In the genomic region with DNA sequence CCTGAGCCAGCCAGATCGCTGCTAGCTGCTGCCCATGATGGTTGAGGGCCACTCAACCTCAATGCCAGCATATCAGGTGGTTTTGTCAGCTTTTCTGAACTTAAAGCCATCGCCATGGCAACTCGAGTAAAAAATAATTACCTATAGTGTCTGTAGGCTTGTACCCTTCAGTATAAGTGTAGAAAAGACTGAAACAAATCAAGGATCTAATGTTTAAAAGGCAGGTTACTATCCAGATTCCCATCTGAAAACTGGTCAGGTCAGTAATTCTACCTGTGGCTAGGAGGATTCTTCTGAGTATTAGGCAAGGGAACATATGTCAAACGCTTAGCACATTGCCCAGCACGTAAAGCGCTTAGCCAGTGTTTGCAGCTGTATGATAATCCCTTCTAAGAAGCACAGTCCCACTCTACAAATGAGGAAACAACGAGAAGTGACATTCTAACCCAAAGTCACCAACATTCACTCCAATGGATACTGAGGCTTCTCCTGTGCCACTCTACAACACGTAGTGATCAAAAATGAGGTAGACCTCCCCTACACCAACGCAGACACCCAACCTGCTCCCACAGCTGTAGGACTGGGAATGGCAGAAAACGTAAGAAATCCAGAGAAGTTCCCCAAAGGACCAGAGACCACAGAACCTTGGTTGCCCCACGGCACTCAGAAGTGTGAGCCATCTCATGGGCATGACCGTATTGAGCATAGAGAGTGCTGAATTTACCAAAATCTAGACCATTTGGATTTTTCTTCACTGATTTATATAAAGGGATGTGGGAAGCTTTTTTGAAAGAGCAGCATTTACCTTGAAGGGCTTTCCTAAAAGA, we compare ENCODE assay signal across 20 cellular contexts. TPM values are rescaled to one million over a fixed set of nuclear protein-coding genes. Genes with fewer than 3 reads are reported as not detected.
DNase-seq lines count a peak whose midpoint lies in the region; ATAC-seq, FAIRE-seq and TF ChIP-seq lines count a peak whose summit lies in the region.
"Had no signal": no experiment of that assay in that cellular context is flagged by ENCODE, and none has a peak within 500 bp of the region (broad histone marks: within the 10 kb centered on the region; RNA-seq: fewer than 3 reads in every experiment).

No MANE protein-coding gene starts in this region.

- H3K14ac ChIP-seq in H9 (ENCODE audit: insufficient read depth, low read length) (no peak overlapping the region), trophoblast cell (ENCODE audit: low read length) (peak overlapping the region; percentile 54)

- no peaks in the 10 kb centered on the region for H3K9me3 Mint-ChIP-seq in activated T-cell treated with anti-CD3 and anti-CD28 coated beads, Interleukin-2, amount 50 U/mL, for 24 hours
- no peaks in the 10 kb centered on the region for H3K9me3 Mint-ChIP-seq in activated T-cell treated with anti-CD3 and anti-CD28 coated beads, Interleukin-2, amount 50 U/mL, for 4 hours
- no peaks in the 10 kb centered on the region for H3K9me3 Mint-ChIP-seq in H9

- no peak overlapping the region for H3K18ac ChIP-seq in H9 (ENCODE audit: insufficient read length, low read depth, low read length)
- H3K18ac ChIP-seq in trophoblast cell (ENCODE audit: low read length): no peak overlapping the region

- H3K9ac ChIP-seq in H9 (ENCODE audit: extremely low read depth, insufficient read length, low read length) (no peak overlapping the region), trophoblast cell (ENCODE audit: low read length) (no peak overlapping the region)

- H3K27ac ChIP-seq in H9 (ENCODE audit: insufficient read length, low read depth, low read length) (no peak overlapping the region), RWPE1 (peak overlapping the region; percentile 41), trophoblast cell (ENCODE audit: low read depth, low read length) (no peak overlapping the region), small intestine (ENCODE audit: low read depth in 1 of 2, low read length in 1 of 2) (no peak overlapping the region)
- H3K27ac ChIP-seq: C4-2B, Peyer's patch, SJCRH30 had no signal

- no peaks in the 10 kb centered on the region for H3K27me3 ChIP-seq in H9 (ENCODE audit: insufficient read depth, low read length)
- no peaks in the 10 kb centered on the region for H3K27me3 ChIP-seq in trophoblast cell (ENCODE audit: insufficient read depth, low read length)
- no peaks in the 10 kb centered on the region for H3K27me3 ChIP-seq in small intestine (ENCODE audit: control insufficient read depth in 2 of 2, insufficient read depth in 2 of 2, low read length in 2 of 2)
- H3K27me3 ChIP-seq: Peyer's patch, SJCRH30 had no signal

- no peak overlapping the region for H3K56ac ChIP-seq in H9 (ENCODE audit: insufficient read length, low read depth, low read length)

- no peak overlapping the region for H4K12ac ChIP-seq in trophoblast cell (ENCODE audit: low read depth, low read length)

- CTCF ChIA-PET in RWPE1 (lab: Yijun Ruan, JAX): interaction anchor here (0.6 kb wide), 1 partner anchor 521 kb away, joined by 3 read pairs; no protein-coding TSS in a partner anchor

- no peak overlapping the region for H2BK20ac ChIP-seq in H9 (ENCODE audit: low read depth, low read length, poor library complexity, severe bottlenecking)

- POLR2A ChIA-PET in RWPE1 (lab: Yijun Ruan, JAX; ENCODE audit: low non-redundant PET): no interaction called here

- H3T11ph ChIP-seq in H9 (ENCODE audit: low read length): no peak overlapping the region

- DNase-seq in activated T-cell treated with anti-CD3 and anti-CD28 coated beads, Interleukin-2, amount 50 U/mL, for 24 hours: no peak
- no peak for DNase-seq in activated T-cell treated with anti-CD3 and anti-CD28 coated beads, Interleukin-2, amount 50 U/mL, for 4 hours
- DNase-seq in H9 (no peak), RWPE1 (ENCODE audit: low spot score) (no peak), trophoblast cell (peak; percentile 91 to 99), small intestine (no peak), HCEC 1CT (no peak)
- DNase-seq: DMS79, IMR-90, NCI-H187 treated with DMSO at 0.1 percent for 48 hours, NCI-H2107, NCI-H2227 treated with DMSO at 0.1 percent for 48 hours, NCI-H510A, NCI-H774, Peyer's patch, SJCRH30 had no signal

- H3K23me2 ChIP-seq in H9 (ENCODE audit: insufficient read length, low read depth, low read length, poor library complexity, severe bottlenecking): no peaks in the 10 kb centered on the region

- no peak overlapping the region for H3K4me3 ChIP-seq in trophoblast cell (ENCODE audit: low read depth, low read length)
- no peak overlapping the region for H3K4me3 ChIP-seq in small intestine (ENCODE audit: low read depth in 1 of 2, low read length in 2 of 2)
- H3K4me3 ChIP-seq: Peyer's patch, SJCRH30 had no signal

- no peak overlapping the region for H3K4ac ChIP-seq in H9 (ENCODE audit: low read depth, low read length)
- no peak overlapping the region for H3K4ac ChIP-seq in trophoblast cell (ENCODE audit: low read depth, low read length)

- H3K79me1 ChIP-seq in H9 (ENCODE audit: insufficient read depth, low read depth, low read length, poor library complexity, severe bottlenecking) (no peaks in the 10 kb centered on the region), trophoblast cell (ENCODE audit: low read length) (peaks cover 1% of the 10 kb centered on the region)

- TF ChIP-seq CTCF in H9 (conservative IDR thresholded peaks at IDR 0.05) (no peak), RWPE1 (conservative IDR thresholded peaks at IDR 0.05; ENCODE audit: low read depth) (no peak)

- no peak for ATAC-seq in activated T-cell treated with anti-CD3 and anti-CD28 coated beads, Interleukin-2, amount 50 U/mL, for 4 hours
- ATAC-seq in GM18502 (IDR thresholded peaks at IDR 0.05; ENCODE audit: poor library complexity, unreplicated experiment): no peak

- H3K4me1 Mint-ChIP-seq in activated T-cell treated with anti-CD3 and anti-CD28 coated beads, Interleukin-2, amount 50 U/mL, for 24 hours (ENCODE audit: low read depth): peaks cover 4% of the 10 kb centered on the region
- H3K4me1 Mint-ChIP-seq in activated T-cell treated with anti-CD3 and anti-CD28 coated beads, Interleukin-2, amount 50 U/mL, for 4 hours (ENCODE audit: low read depth): no peaks in the 10 kb centered on the region
- 0 out of 4 replicates have a peak, but pooled peaks cover 0 to 4% of the 10 kb centered on the region in 2 experiments for H3K4me1 Mint-ChIP-seq in H9

- no peaks in the 10 kb centered on the region for H3K4me1 ChIP-seq in H9 (ENCODE audit: insufficient read depth, low read length)
- H3K4me1 ChIP-seq in trophoblast cell (ENCODE audit: control insufficient read depth in 1 of 2, insufficient read depth in 2 of 2, low read length in 2 of 2): peaks cover 3 to 7% of the 10 kb centered on the region in 2 experiments
- no peaks in the 10 kb centered on the region for H3K4me1 ChIP-seq in small intestine (ENCODE audit: control insufficient read depth in 2 of 2, insufficient read depth in 1 of 2, low read depth in 1 of 2, low read length in 1 of 2)
- H3K4me1 ChIP-seq: Peyer's patch, SJCRH30 had no signal

- H4K5ac ChIP-seq in H9 (ENCODE audit: insufficient read length, low read depth, low read length): no peak overlapping the region

- H2AFZ ChIP-seq in H9 (ENCODE audit: low read length): no peak overlapping the region
- H2AFZ ChIP-seq in trophoblast cell (ENCODE audit: insufficient read depth, low read length, poor library complexity): no peak overlapping the region

- WGBS in H9 (ENCODE audit: extremely low coverage, insufficient read length, low lambda C conversion rate): no CpG with 5 or more reads among the region's 12 CpGs
- WGBS in trophoblast cell (ENCODE audit: extremely low coverage, insufficient coverage, insufficient read length): no CpG with 5 or more reads among the region's 12 CpGs
- 96 to 98% (median 97%) methylated on average over 12 of the region's 12 CpGs for WGBS in small intestine, 3 donors

- no peak overlapping the region for H4K91ac ChIP-seq in H9 (ENCODE audit: insufficient read length, low read depth, low read length)
- no peak overlapping the region for H4K91ac ChIP-seq in trophoblast cell (ENCODE audit: low read depth, low read length)

- H3K23ac ChIP-seq in H9 (ENCODE audit: insufficient read length, low read depth, low read length) (no peak overlapping the region), trophoblast cell (ENCODE audit: low read length) (no peak overlapping the region)

- no peak overlapping the region for H3K4me3 Mint-ChIP-seq in activated T-cell treated with anti-CD3 and anti-CD28 coated beads, Interleukin-2, amount 50 U/mL, for 24 hours
- no peak overlapping the region for H3K4me3 Mint-ChIP-seq in activated T-cell treated with anti-CD3 and anti-CD28 coated beads, Interleukin-2, amount 50 U/mL, for 4 hours
- H3K4me3 Mint-ChIP-seq in H9: no peak overlapping the region

- H3K79me2 ChIP-seq in H9 (ENCODE audit: insufficient read depth, low read length) (no peaks in the 10 kb centered on the region), trophoblast cell (ENCODE audit: control insufficient read depth, insufficient read depth, low read length, poor library complexity) (no peaks in the 10 kb centered on the region)

- H3K27ac Mint-ChIP-seq in activated T-cell treated with anti-CD3 and anti-CD28 coated beads, Interleukin-2, amount 50 U/mL, for 24 hours: peak overlapping the region; percentile 67
- peak overlapping the region in 2 of 3 experiments; percentile 41 to 52; a peak in 4 of 7 replicates for H3K27ac Mint-ChIP-seq in H9

- no peaks in the 10 kb centered on the region for H4K20me1 ChIP-seq in H9 (ENCODE audit: control insufficient read depth, insufficient read depth, insufficient read length)

- no peak overlapping the region for H4K8ac ChIP-seq in H9 (replicated peaks; ENCODE audit: insufficient read length, low read depth, low read length)
- no peak overlapping the region for H4K8ac ChIP-seq in trophoblast cell (ENCODE audit: low read depth, low read length)

- H3K9me3 ChIP-seq in H9 (ENCODE audit: control insufficient read depth, low read depth, low read length) (no peaks in the 10 kb centered on the region), trophoblast cell (ENCODE audit: insufficient read depth, low read depth, low read length) (no peaks in the 10 kb centered on the region), small intestine (ENCODE audit: control insufficient read depth, low read depth) (no peaks in the 10 kb centered on the region)
- H3K9me3 ChIP-seq: Peyer's patch, SJCRH30 had no signal

- no peak overlapping the region for H2BK15ac ChIP-seq in H9 (ENCODE audit: low read depth, low read length)

- no peak overlapping the region for H2BK120ac ChIP-seq in H9 (ENCODE audit: low read depth, low read length, poor library complexity, severe bottlenecking)
- no peak overlapping the region for H2BK120ac ChIP-seq in trophoblast cell (ENCODE audit: insufficient read depth, low read length, poor library complexity)

- H2AK5ac ChIP-seq in H9 (ENCODE audit: insufficient read length, low read length): no peak overlapping the region
- H2AK5ac ChIP-seq in trophoblast cell (ENCODE audit: low read length): no peak overlapping the region

- H3K4me2 ChIP-seq in H9 (ENCODE audit: insufficient read depth, insufficient read length, low read length): no peak overlapping the region
- H3K4me2 ChIP-seq in trophoblast cell (ENCODE audit: low read length): no peak overlapping the region

- no peaks in the 10 kb centered on the region for H3K27me3 Mint-ChIP-seq in activated T-cell treated with anti-CD3 and anti-CD28 coated beads, Interleukin-2, amount 50 U/mL, for 24 hours
- no peaks in the 10 kb centered on the region for H3K27me3 Mint-ChIP-seq in activated T-cell treated with anti-CD3 and anti-CD28 coated beads, Interleukin-2, amount 50 U/mL, for 4 hours (ENCODE audit: low read depth)
- H3K27me3 Mint-ChIP-seq in H9 (ENCODE audit: low read depth): no peaks in the 10 kb centered on the region

- no peak overlapping the region for H2BK12ac ChIP-seq in H9 (ENCODE audit: insufficient read length, low read depth, low read length)
- H2BK12ac ChIP-seq in trophoblast cell (ENCODE audit: low read length): no peak overlapping the region

- H2BK5ac ChIP-seq in H9 (ENCODE audit: insufficient read length, low read length) (no peak overlapping the region), trophoblast cell (ENCODE audit: low read depth, low read length, poor library complexity) (no peak overlapping the region)

- peaks cover 23 to 35% of the 10 kb centered on the region in 2 experiments for H3K36me3 ChIP-seq in trophoblast cell (ENCODE audit: control insufficient read depth in 1 of 2, insufficient read depth in 2 of 2, low read length in 2 of 2)
- H3K36me3 ChIP-seq in small intestine (ENCODE audit: control insufficient read depth in 2 of 2, insufficient read depth in 2 of 2, low read length in 2 of 2): peaks cover 10 to 12% of the 10 kb centered on the region in 2 donors

- no peak for FAIRE-seq in small intestine (lab: Jason Lieb, UNC)
- FAIRE-seq: H54, HTR-8/SVneo had no signal

- H3K36me3 Mint-ChIP-seq in activated T-cell treated with anti-CD3 and anti-CD28 coated beads, Interleukin-2, amount 50 U/mL, for 24 hours (ENCODE audit: low read depth): peaks cover 68% of the 10 kb centered on the region
- H3K36me3 Mint-ChIP-seq in activated T-cell treated with anti-CD3 and anti-CD28 coated beads, Interleukin-2, amount 50 U/mL, for 4 hours (ENCODE audit: insufficient read depth): peaks cover 48% of the 10 kb centered on the region
- H3K36me3 Mint-ChIP-seq in H9 (ENCODE audit: insufficient read depth in 1 of 3, low read depth in 3 of 3): peaks cover 33 to 65% (median 59%) of the 10 kb centered on the region in 3 experiments; a peak in 6 of 7 replicates

RNA-seq across cellular contexts. Expression of a gene that starts 55.3 kb away (rescaled TPM):
- 100 to 1,000 TPM; 105 to 121 (median 120) TPM for total RNA-seq in activated T-cell treated with anti-CD3 and anti-CD28 coated beads, Interleukin-2, amount 50 U/mL, for 4 hours
- total RNA-seq in H9 (2021): 129 and 132 TPM in 2 replicates
- 131 and 134 TPM in 2 replicates for polyA plus RNA-seq in trophoblast cell (2013)
- 10 to 100 TPM; 52.1 to 63.7 (median 57.0) TPM for polyA plus RNA-seq in small intestine

Comparison
In these comparisons a context has a peak if more than half of its experiments do, and no peak if none do; other contexts are left out.
1. DNase-seq: peak in trophoblast cell (2 of 2); none in activated T-cell treated with anti-CD3 and anti-CD28 coated beads, Interleukin-2, amount 50 U/mL, for 24 hours (single experiment), activated T-cell treated with anti-CD3 and anti-CD28 coated beads, Interleukin-2, amount 50 U/mL, for 4 hours (single experiment), H9 (single experiment), RWPE1 (single experiment), small intestine (single experiment) and HCEC 1CT (single experiment).